ENCODE assay signal across 1 cellular context in the genomic region with DNA sequence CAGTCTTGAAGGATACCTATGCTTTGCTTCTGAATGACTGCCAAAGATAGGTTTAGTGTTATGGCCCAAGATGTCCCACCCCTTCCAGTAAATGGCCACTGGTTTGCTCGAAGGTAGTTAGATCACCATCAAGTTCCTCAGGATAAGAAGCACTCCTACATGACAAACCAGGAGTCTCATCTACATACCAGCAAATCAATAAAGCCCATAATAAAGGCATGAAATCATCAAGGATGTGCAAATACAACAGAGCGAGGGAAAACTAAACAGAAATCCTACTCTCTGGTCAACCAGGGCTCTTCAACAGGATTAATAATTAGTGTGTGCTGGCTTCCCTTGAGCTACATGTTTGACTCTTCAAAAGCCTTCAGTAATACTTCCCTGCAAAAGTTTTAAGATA.
TF ChIP-seq lines count a peak whose summit lies in the region.

No MANE protein-coding gene starts in this region.

TF ChIP-seq in HEK293, 187 proteins besides CTCF, POLR2A, EP300 and RAD21 (continued from another document):
- peak; percentile 69; the same call in 1 of the 2 replicates for TF ChIP-seq PRDM10 (tag by site-specific recombination; IDR thresholded peaks at IDR 0.05)
- TF ChIP-seq, protein P1, sequence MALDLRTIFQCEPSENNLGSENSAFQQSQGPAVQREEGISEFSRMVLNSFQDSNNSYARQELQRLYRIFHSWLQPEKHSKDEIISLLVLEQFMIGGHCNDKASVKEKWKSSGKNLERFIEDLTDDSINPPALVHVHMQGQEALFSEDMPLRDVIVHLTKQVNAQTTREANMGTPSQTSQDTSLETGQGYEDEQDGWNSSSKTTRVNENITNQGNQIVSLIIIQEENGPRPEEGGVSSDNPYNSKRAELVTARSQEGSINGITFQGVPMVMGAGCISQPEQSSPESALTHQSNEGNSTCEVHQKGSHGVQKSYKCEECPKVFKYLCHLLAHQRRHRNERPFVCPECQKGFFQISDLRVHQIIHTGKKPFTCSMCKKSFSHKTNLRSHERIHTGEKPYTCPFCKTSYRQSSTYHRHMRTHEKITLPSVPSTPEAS (tag by site-specific recombination; IDR thresholded peaks at IDR 0.05) = no peak
- TF ChIP-seq OSR2 (tag by site-specific recombination; IDR thresholded peaks at IDR 0.05) = 0 out of 2 replicates have a peak, but pooled peaks have one; percentile 44
TF ChIP-seq in HEK293: peak in this region for 2.
